In genomic region chr9:92960561-92961290, GRCh38 we compare ENCODE assay signal across 19 cellular contexts. TPM values are rescaled to one million over a fixed set of nuclear protein-coding genes. Genes with fewer than 3 reads are reported as not detected.
A peak's percentile ranks its signal among the peaks of the same experiment; 100 is the strongest.
DNase-seq lines count a peak whose midpoint lies in the region; ATAC-seq lines count a peak whose summit lies in the region.
"Had no signal": no experiment of that assay in that cellular context is flagged by ENCODE, and none has a peak within 500 bp of the region (broad histone marks: within the 10 kb centered on the region; RNA-seq: fewer than 3 reads in every experiment).

No MANE protein-coding gene starts in this region.

- H3K9me3 Mint-ChIP-seq in activated CD4-positive, alpha-beta memory T cell treated with anti-CD3 and anti-CD28 coated beads, Interleukin-2, amount 10 ng/mL, durations not matched to agents 7 days and 5 days, result peaks cover 13% of the 10 kb centered on the region
- no peaks in the 10 kb centered on the region for H3K9me3 Mint-ChIP-seq in immature natural killer cell
- H3K9me3 Mint-ChIP-seq in stimulated activated naive B cell treated with anti-CD40 and anti-IgM and Interleukin-4, amounts not matched to agents 10 μg/mL and 1 μg/mL and 100 μg/mL, for 72 hours, result peaks cover 0 to 7% of the 10 kb centered on the region in 2 donors

- H3K4me3 Mint-ChIP-seq in activated CD4-positive, alpha-beta memory T cell treated with anti-CD3 and anti-CD28 coated beads, Interleukin-2, amount 10 ng/mL, durations not matched to agents 7 days and 5 days, result no peak overlapping the region
- H3K4me3 Mint-ChIP-seq in immature natural killer cell, result peak overlapping the region in 1 of 5 donors; percentile 75
- H3K4me3 Mint-ChIP-seq in stimulated activated naive B cell treated with anti-CD40 and anti-IgM and Interleukin-4, amounts not matched to agents 10 μg/mL and 1 μg/mL and 100 μg/mL, for 72 hours, result no peak overlapping the region

- CTCF ChIA-PET in activated CD4-positive, alpha-beta memory T cell treated with anti-CD3 and anti-CD28 coated beads, Interleukin-2, amount 10 ng/mL, durations not matched to agents 7 days and 5 days (lab: Charles Lee), result no interaction called here

- POLR2A ChIA-PET in activated CD4-positive, alpha-beta memory T cell treated with anti-CD3 and anti-CD28 coated beads, Interleukin-2, amount 10 ng/mL, durations not matched to agents 7 days and 5 days (lab: Charles Lee), result no interaction called here

- H3K36me3 Mint-ChIP-seq in activated CD4-positive, alpha-beta memory T cell treated with anti-CD3 and anti-CD28 coated beads, Interleukin-2, amount 10 ng/mL, durations not matched to agents 7 days and 5 days (ENCODE audit: low read depth), result peaks cover 37% of the 10 kb centered on the region
- H3K36me3 Mint-ChIP-seq in immature natural killer cell, result peaks cover 0 to 6% (median 3%) of the 10 kb centered on the region in 3 donors
- H3K36me3 Mint-ChIP-seq in stimulated activated naive B cell treated with anti-CD40 and anti-IgM and Interleukin-4, amounts not matched to agents 10 μg/mL and 1 μg/mL and 100 μg/mL, for 72 hours, result peaks cover 5 to 11% of the 10 kb centered on the region in 2 donors

- peaks cover 60% of the 10 kb centered on the region for H3K4me1 Mint-ChIP-seq in activated CD4-positive, alpha-beta memory T cell treated with anti-CD3 and anti-CD28 coated beads, Interleukin-2, amount 10 ng/mL, durations not matched to agents 7 days and 5 days
- peaks cover 63 to 67% of the 10 kb centered on the region in 2 donors for H3K4me1 Mint-ChIP-seq in immature natural killer cell
- peaks cover 29 to 50% of the 10 kb centered on the region in 2 donors for H3K4me1 Mint-ChIP-seq in stimulated activated naive B cell treated with anti-CD40 and anti-IgM and Interleukin-4, amounts not matched to agents 10 μg/mL and 1 μg/mL and 100 μg/mL, for 72 hours

- in situ Hi-C loops in G401 (cut with HindIII; ENCODE audit: low sequenced_read_pairs), result no loop called here

- no peaks in the 10 kb centered on the region for H3K27me3 Mint-ChIP-seq in activated CD4-positive, alpha-beta memory T cell treated with anti-CD3 and anti-CD28 coated beads, Interleukin-2, amount 10 ng/mL, durations not matched to agents 7 days and 5 days
- peaks cover 7 to 19% (median 16%) of the 10 kb centered on the region in 3 donors for H3K27me3 Mint-ChIP-seq in immature natural killer cell (ENCODE audit: low read depth in 3 of 3)
- H3K27me3 Mint-ChIP-seq in stimulated activated naive B cell treated with anti-CD40 and anti-IgM and Interleukin-4, amounts not matched to agents 10 μg/mL and 1 μg/mL and 100 μg/mL, for 72 hours, result no peaks in the 10 kb centered on the region

- peak overlapping the region; percentile 90 for H3K27ac Mint-ChIP-seq in activated CD4-positive, alpha-beta memory T cell treated with anti-CD3 and anti-CD28 coated beads, Interleukin-2, amount 10 ng/mL, durations not matched to agents 7 days and 5 days
- peak overlapping the region; percentile 90 to 96 (median 94) for H3K27ac Mint-ChIP-seq in immature natural killer cell
- peak overlapping the region; percentile 25 for H3K27ac Mint-ChIP-seq in stimulated activated naive B cell treated with anti-CD40 and anti-IgM and Interleukin-4, amounts not matched to agents 10 μg/mL and 1 μg/mL and 100 μg/mL, for 72 hours

- DNase-seq in activated effector memory CD4-positive, alpha-beta T cell treated with anti-CD3 and anti-CD28 coated beads, Interleukin-2, amount 50 U/mL, for 16 hours, result peak; percentile 39
- DNase-seq in activated effector memory CD4-positive, alpha-beta T cell treated with Interleukin-2 at 50 U/mL for 16 hours, result no peak
- DNase-seq in activated CD4-positive, alpha-beta memory T cell treated with anti-CD3 and anti-CD28 coated beads, Interleukin-2, amount 10 ng/mL, durations not matched to agents 7 days and 5 days, result no peak
- DNase-seq in immature natural killer cell (no peak), Ammon's horn (ENCODE audit: low spot score) (no peak), G401 (ENCODE audit: low spot score) (no peak)
- no peak for DNase-seq in stimulated activated naive B cell treated with anti-CD40 and anti-IgM and Interleukin-4, amounts not matched to agents 10 μg/mL and 1 μg/mL and 100 μg/mL, for 72 hours
- DNase-seq: ACHN; C1 segment of cervical spinal cord; central memory CD4-positive, alpha-beta T cell; foreskin melanocyte; hypothalamus; islet precursor cell; MM.1S; NCI-H1436; NCI-H524 treated with DMSO at 0.1 percent for 48 hours had no signal

- no peak for ATAC-seq in stimulated activated naive B cell treated with anti-CD40 and anti-IgM and Interleukin-4, amounts not matched to agents 10 μg/mL and 1 μg/mL and 100 μg/mL, for 72 hours (replicated peaks)
- ATAC-seq in GM21825 (IDR thresholded peaks at IDR 0.05; ENCODE audit: unreplicated experiment), result no peak
- ATAC-seq: GM12878, sciatic nerve had no signal

RNA-seq across cellular contexts. Expression of gene FGD3, which starts 13.4 kb away (rescaled TPM):
- 100 to 1,000 TPM; 102 to 104 TPM for total RNA-seq in activated CD4-positive, alpha-beta memory T cell treated with anti-CD3 and anti-CD28 coated beads, Interleukin-2, amount 10 ng/mL, durations not matched to agents 7 days and 5 days
- 100 to 1,000 TPM in 1 of 3 donors, 10 to 100 TPM in 2; 46.9 to 137 (median 57.0) TPM for polyA plus RNA-seq in immature natural killer cell
- total RNA-seq in G401 (2014; rRNA removed; shearing (Covaris generic)), result 0.06 TPM in 1 of 2 replicates, not detected in the other

Comparison
In these comparisons a context has a peak if more than half of its experiments do, and no peak if none do; other contexts are left out.
1. H3K27ac Mint-ChIP-seq: peak in every context shown above with its lines; median percentile 94 in immature natural killer cell; 90 in activated CD4-positive, alpha-beta memory T cell treated with anti-CD3 and anti-CD28 coated beads, Interleukin-2, amount 10 ng/mL, durations not matched to agents 7 days and 5 days; 25 in stimulated activated naive B cell treated with anti-CD40 and anti-IgM and Interleukin-4, amounts not matched to agents 10 μg/mL and 1 μg/mL and 100 μg/mL, for 72 hours.
2. RNA of gene FGD3, which starts 13.4 kb away (total RNA-seq): 102 to 104 TPM in activated CD4-positive, alpha-beta memory T cell treated with anti-CD3 and anti-CD28 coated beads, Interleukin-2, amount 10 ng/mL, durations not matched to agents 7 days and 5 days; 0.06 TPM in G401; every median in the first group is over 10 times any median in the second.